ENCODE assay signal across 15 cellular contexts in genomic region chr4:85514117-85514516, GRCh38. TPM values are rescaled to one million over a fixed set of nuclear protein-coding genes. Genes with fewer than 3 reads are reported as not detected.
DNase-seq lines count a peak whose midpoint lies in the region; ATAC-seq, FAIRE-seq and TF ChIP-seq lines count a peak whose summit lies in the region.
"Had no signal": no experiment of that assay in that cellular context is flagged by ENCODE, and none has a peak within 500 bp of the region (broad histone marks: within the 10 kb centered on the region; RNA-seq: fewer than 3 reads in every experiment).

No MANE protein-coding gene starts in this region.

- intact Hi-C loops in left ventricle myocardium inferior (cut with micrococcal nuclease) = no loop called here

- H3K36me3 ChIP-seq in left ventricle myocardium inferior (no peaks in the 10 kb centered on the region), small intestine (ENCODE audit: control insufficient read depth in 2 of 2, insufficient read depth in 2 of 2, low read length in 2 of 2) (no peaks in the 10 kb centered on the region), WERI-Rb-1 (no peaks in the 10 kb centered on the region)
- H3K36me3 ChIP-seq: adrenal gland, BE2C had no signal

- no peaks in the 10 kb centered on the region for H3K27me3 Mint-ChIP-seq in activated T-cell treated with anti-CD3 and anti-CD28 coated beads, Interleukin-2, amount 50 U/mL, for 24 hours
- H3K27me3 Mint-ChIP-seq: activated CD4-positive, alpha-beta memory T cell treated with anti-CD3 and anti-CD28 coated beads, Interleukin-2, amount 10 ng/mL, durations not matched to agents 7 days and 5 days had no signal

- DNase-seq in OCI-M1 (lab: John Stamatoyannopoulos, UW) (peak; percentile 74), left ventricle myocardium inferior (no peak), small intestine (peak; percentile 47), SKM-1 (lab: John Stamatoyannopoulos, UW; ENCODE audit: unreplicated experiment) (no peak), WERI-Rb-1 (no peak), GM19239 (ENCODE audit: insufficient read length, low spot score) (no peak)
- no peak for DNase-seq in activated T-cell treated with anti-CD3 and anti-CD28 coated beads, Interleukin-2, amount 50 U/mL, for 24 hours
- DNase-seq: activated CD4-positive, alpha-beta memory T cell treated with anti-CD3 and anti-CD28 coated beads, Interleukin-2, amount 10 ng/mL, durations not matched to agents 7 days and 5 days; adrenal gland; BE2C; naive thymus-derived CD8-positive, alpha-beta T cell; NCI-H1694; NCI-H524 treated with DMSO at 0.1 percent for 48 hours; psoas muscle had no signal

- H3K27me3 ChIP-seq in left ventricle myocardium inferior (ENCODE audit: low read depth) (no peaks in the 10 kb centered on the region), small intestine (ENCODE audit: control insufficient read depth in 2 of 2, insufficient read depth in 2 of 2, low read length in 2 of 2) (no peaks in the 10 kb centered on the region), WERI-Rb-1 (ENCODE audit: insufficient read depth, low read depth, severe bottlenecking) (no peaks in the 10 kb centered on the region)
- H3K27me3 ChIP-seq: adrenal gland, BE2C had no signal

- peak overlapping the region; percentile 46 for H3K4me3 ChIP-seq in left ventricle myocardium inferior
- no peak overlapping the region for H3K4me3 ChIP-seq in small intestine (ENCODE audit: low read depth in 1 of 2, low read length in 2 of 2)
- no peak overlapping the region for H3K4me3 ChIP-seq in WERI-Rb-1 (ENCODE audit: low read depth, low read length)
- H3K4me3 ChIP-seq: psoas muscle had no signal

- no peak overlapping the region for H3K27ac ChIP-seq in left ventricle myocardium inferior (replicated peaks)
- no peak overlapping the region for H3K27ac ChIP-seq in small intestine (ENCODE audit: low read depth in 1 of 2, low read length in 1 of 2)
- H3K27ac ChIP-seq in WERI-Rb-1 = no peak overlapping the region
- H3K27ac ChIP-seq: adrenal gland, psoas muscle had no signal

- 14 to 36% (median 15%) methylated on average over 1 of the region's 1 CpG for WGBS in small intestine, 3 donors

- no peak for FAIRE-seq in small intestine (lab: Jason Lieb, UNC)
- FAIRE-seq in GM19239 (lab: Jason Lieb, UNC) = no peak

- H3K9me3 ChIP-seq in left ventricle myocardium inferior (replicated peaks) (no peaks in the 10 kb centered on the region), small intestine (ENCODE audit: control insufficient read depth, low read depth) (no peaks in the 10 kb centered on the region), WERI-Rb-1 (ENCODE audit: severe bottlenecking) (no peaks in the 10 kb centered on the region)
- H3K9me3 ChIP-seq: adrenal gland, BE2C, psoas muscle had no signal

- no peak overlapping the region for H3K4me3 Mint-ChIP-seq in activated T-cell treated with anti-CD3 and anti-CD28 coated beads, Interleukin-2, amount 50 U/mL, for 24 hours
- H3K4me3 Mint-ChIP-seq: activated CD4-positive, alpha-beta memory T cell treated with anti-CD3 and anti-CD28 coated beads, Interleukin-2, amount 10 ng/mL, durations not matched to agents 7 days and 5 days; naive thymus-derived CD8-positive, alpha-beta T cell had no signal

- no peaks in the 10 kb centered on the region for H3K36me3 Mint-ChIP-seq in activated T-cell treated with anti-CD3 and anti-CD28 coated beads, Interleukin-2, amount 50 U/mL, for 24 hours (ENCODE audit: low read depth)
- H3K36me3 Mint-ChIP-seq: naive thymus-derived CD8-positive, alpha-beta T cell had no signal

- ATAC-seq in GM19351 (IDR thresholded peaks at IDR 0.05; ENCODE audit: unreplicated experiment) = peak; percentile 60
- ATAC-seq: naive thymus-derived CD8-positive, alpha-beta T cell; psoas muscle had no signal

- H3K4me1 Mint-ChIP-seq in activated T-cell treated with anti-CD3 and anti-CD28 coated beads, Interleukin-2, amount 50 U/mL, for 24 hours (ENCODE audit: low read depth) = no peaks in the 10 kb centered on the region
- H3K4me1 Mint-ChIP-seq: activated CD4-positive, alpha-beta memory T cell treated with anti-CD3 and anti-CD28 coated beads, Interleukin-2, amount 10 ng/mL, durations not matched to agents 7 days and 5 days had no signal

- no peak overlapping the region for H3K27ac Mint-ChIP-seq in activated T-cell treated with anti-CD3 and anti-CD28 coated beads, Interleukin-2, amount 50 U/mL, for 24 hours
- H3K27ac Mint-ChIP-seq: activated CD4-positive, alpha-beta memory T cell treated with anti-CD3 and anti-CD28 coated beads, Interleukin-2, amount 10 ng/mL, durations not matched to agents 7 days and 5 days; naive thymus-derived CD8-positive, alpha-beta T cell had no signal

- no peaks in the 10 kb centered on the region for H3K9me3 Mint-ChIP-seq in activated T-cell treated with anti-CD3 and anti-CD28 coated beads, Interleukin-2, amount 50 U/mL, for 24 hours
- H3K9me3 Mint-ChIP-seq: activated CD4-positive, alpha-beta memory T cell treated with anti-CD3 and anti-CD28 coated beads, Interleukin-2, amount 10 ng/mL, durations not matched to agents 7 days and 5 days had no signal

- TF ChIP-seq CTCF in left ventricle myocardium inferior (IDR thresholded peaks at IDR 0.05; ENCODE audit: borderline replicate concordance) (no peak), WERI-Rb-1 (IDR thresholded peaks at IDR 0.05; ENCODE audit: low read depth, low read length) (no peak)

- H3K4me1 ChIP-seq in left ventricle myocardium inferior (peaks cover 50% of the 10 kb centered on the region), small intestine (ENCODE audit: control insufficient read depth in 2 of 2, insufficient read depth in 1 of 2, low read depth in 1 of 2, low read length in 1 of 2) (peaks cover 0 to 3% of the 10 kb centered on the region in 2 donors)
- H3K4me1 ChIP-seq: adrenal gland, BE2C, psoas muscle had no signal

RNA-seq across cellular contexts. Expression of gene ARHGAP24, which starts 39.2 kb away (rescaled TPM):
- total RNA-seq in left ventricle myocardium inferior = 13.7 TPM
- polyA plus RNA-seq in small intestine = 1 to 10 TPM; 1.1 to 4.0 (median 3.8) TPM
- total RNA-seq: activated CD4-positive, alpha-beta memory T cell treated with anti-CD3 and anti-CD28 coated beads, Interleukin-2, amount 10 ng/mL, durations not matched to agents 7 days and 5 days had no signal
- polyA plus RNA-seq: naive thymus-derived CD8-positive, alpha-beta T cell had no signal

Comparison
In these comparisons a context has a peak if more than half of its experiments do, and no peak if none do; other contexts are left out.
1. DNase-seq: peak in OCI-M1 (single experiment) and small intestine (single experiment); none in left ventricle myocardium inferior (single experiment), activated T-cell treated with anti-CD3 and anti-CD28 coated beads, Interleukin-2, amount 50 U/mL, for 24 hours (single experiment), SKM-1 (single experiment), WERI-Rb-1 (single experiment) and GM19239 (single experiment).